In genomic region chr4:131309628-131310027, GRCh38 we compare ENCODE assay signal across 24 cellular contexts.
"Had no signal": no experiment of that assay in that cellular context is flagged by ENCODE, and none has a peak within 500 bp of the region (broad histone marks: within the 10 kb centered on the region; RNA-seq: fewer than 3 reads in every experiment).

No MANE protein-coding gene starts in this region.

- H3K4me3 ChIP-seq: MG63 had no signal

- ATAC-seq: HepG2, Panc1, PC-3, T-cell had no signal

- H3K4me2 ChIP-seq: SK-N-SH had no signal

- H3K4me1 Mint-ChIP-seq: T-cell had no signal

- H3K27me3 ChIP-seq: MG63 had no signal

- H3K27me3 Mint-ChIP-seq: T-cell had no signal

- H3K36me3 Mint-ChIP-seq: T-cell had no signal

- H3K4me3 Mint-ChIP-seq: T-cell; T-helper 1 cell treated with Interleukin-12 subunit alpha and Interleukin-12 subunit beta and Interleukin-4 antibody, amounts not matched to agents 30 μg/mL and 1 μg/mL, for 36 hours had no signal

- H3K27ac ChIP-seq: RWPE1 had no signal

- H3K9me3 ChIP-seq: MG63, SK-N-SH had no signal

- H3K36me3 ChIP-seq: MG63 had no signal

- H3K9ac ChIP-seq: SK-N-SH had no signal

- DNase-seq: IMR-90, Karpas-422, KG1, MG63, NCI-H1417, NCI-H1436 treated with DMSO at 0.1 percent for 48 hours, NCI-H1694, NCI-H187 treated with DMSO at 0.1 percent for 48 hours, NCI-H2029 treated with DMSO at 0.1 percent for 48 hours, NCI-H2171, NCI-H226, NCI-H446 treated with DMSO at 0.1 percent for 48 hours, NCI-H510A treated with DMSO at 0.1 percent for 48 hours, NCI-H526 treated with DMSO at 0.1 percent for 48 hours, NCI-H748 treated with DMSO at 0.1 percent for 48 hours, PC-3, SHP77, SK-N-SH, SW 1271, T-cell had no signal
